In the genomic region with DNA sequence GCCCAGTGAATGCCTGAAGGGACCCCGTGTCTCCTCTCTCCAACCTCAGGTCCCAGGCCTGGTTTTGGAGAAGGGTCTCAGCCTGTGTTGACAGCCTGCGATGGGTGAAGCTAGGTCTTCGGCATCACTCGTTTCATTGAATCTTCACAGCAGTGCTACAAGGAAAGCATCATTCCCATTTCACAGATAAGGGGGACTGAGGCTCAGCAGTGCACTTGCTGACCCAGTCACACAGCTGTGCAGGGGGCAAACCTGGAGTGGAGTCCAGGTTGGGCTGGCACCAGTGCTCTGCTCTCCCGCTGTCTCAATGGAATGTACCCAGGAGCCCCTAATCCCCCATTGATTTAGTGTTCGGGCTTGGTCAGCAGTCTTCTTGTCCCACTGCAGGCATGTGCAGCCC, we compare ENCODE assay signal across 26 cellular contexts.
"Had no signal": no experiment of that assay in that cellular context is flagged by ENCODE, and none has a peak within 500 bp of the region (broad histone marks: within the 10 kb centered on the region; RNA-seq: fewer than 3 reads in every experiment).

No MANE protein-coding gene starts in this region.

- H3K27me3 ChIP-seq: ascending aorta, MG63, SJSA1 had no signal

- H3K27ac ChIP-seq: ascending aorta, SJSA1 had no signal

- H3K4me3 ChIP-seq: ascending aorta, MG63, SJSA1 had no signal

- H3K4me1 ChIP-seq: ascending aorta, SJSA1 had no signal

- H3K9ac ChIP-seq: SK-N-SH had no signal

- DNase-seq: activated CD4-positive, alpha-beta T cell treated with anti-CD3 and anti-CD28 coated beads for 36 hours; activated CD4-positive, alpha-beta T cell treated with anti-CD3 and anti-CD28 coated beads, Interleukin-2, amount 10 ng/mL, durations not matched to agents 7 days and 5 days; activated CD4-positive, alpha-beta T cell treated with anti-CD3 and anti-CD28 coated beads, Interleukin-2, amount 50 U/mL, for 48 hours; activated CD8-positive, alpha-beta T cell treated with anti-CD3 and anti-CD28 coated beads, Interleukin-2, amount 10 ng/mL, durations not matched to agents 7 days and 5 days; activated gamma-delta T cell; activated naive CD4-positive, alpha-beta T cell treated with Interleukin-2 at 50 U/mL for 16 hours; activated naive CD8-positive, alpha-beta T cell treated with anti-CD3 and anti-CD28 coated beads, Interleukin-2, amount 10 ng/mL, durations not matched to agents 7 days and 5 days; activated T-cell treated with anti-CD3 and anti-CD28 coated beads, Interleukin-2, amount 50 U/mL, for 24 hours; amygdala; Karpas-422; MG63; NCI-H1048; NCI-H1105 treated with DMSO at 0.1 percent for 48 hours; NCI-H1436; NCI-H1694; NCI-H1930; NCI-H2081 treated with DMSO at 0.1 percent for 48 hours; NCI-H345; NCI-H524 treated with DMSO at 0.1 percent for 48 hours; SHP77 treated with DMSO at 0.1 percent for 48 hours; SK-N-SH had no signal

- H3K36me3 ChIP-seq: ascending aorta, MG63, SJSA1 had no signal

- ATAC-seq: activated CD4-positive, alpha-beta T cell treated with anti-CD3 and anti-CD28 coated beads for 36 hours; activated CD4-positive, CD25-positive, alpha-beta regulatory T cell treated with anti-CD3 and anti-CD28 coated beads, Interleukin-2, amount 50 U/mL, for 24 hours; activated CD8-positive, alpha-beta T cell treated with anti-CD3 and anti-CD28 coated beads, Interleukin-2, amount 10 ng/mL, durations not matched to agents 7 days and 5 days; Panc1; WTC11 had no signal

- H3K9me3 ChIP-seq: ascending aorta, MG63, SJSA1, SK-N-SH had no signal
